27 cellular contexts compared by ENCODE assay signal in the genomic region with DNA sequence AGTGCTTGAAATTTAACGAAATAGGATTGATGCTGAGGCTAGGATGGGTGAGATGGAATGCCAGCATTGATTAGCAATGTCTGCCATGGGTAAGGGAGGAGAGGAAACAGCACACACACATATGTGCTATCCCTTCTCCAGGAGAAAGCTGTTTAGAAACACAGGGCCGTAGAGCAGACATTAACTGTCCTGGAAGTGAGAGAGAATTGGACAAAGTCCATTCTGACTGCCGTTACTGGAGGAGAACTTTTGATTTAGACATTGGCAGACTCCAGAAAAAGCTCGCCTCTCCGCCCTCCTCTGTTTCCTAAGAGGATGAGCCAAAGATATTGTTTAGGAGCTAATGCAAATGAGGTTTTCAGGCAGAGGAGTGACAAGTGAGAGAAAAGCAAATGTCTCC.
"Had no signal": no experiment of that assay in that cellular context is flagged by ENCODE, and none has a peak within 500 bp of the region (broad histone marks: within the 10 kb centered on the region; RNA-seq: fewer than 3 reads in every experiment).

No MANE protein-coding gene starts in this region.

- ATAC-seq: foreskin keratinocyte; gastroesophageal sphincter; heart left ventricle; lower lobe of right lung; natural killer cell treated with Interleukin-12 subunit alpha and Interleukin-12 subunit beta and Interleukin-15 and Interleukin-18, amount 100 ng/mL, for 72 hours; sciatic nerve; stimulated activated memory B cell treated with anti-CD40 and anti-IgM and Interleukin-4, amounts not matched to agents 10 μg/mL and 1 μg/mL and 100 μg/mL, for 72 hours; stimulated activated naive CD8-positive, alpha-beta T cell treated with anti-CD3 and anti-CD28 coated beads, Interleukin-15, Interleukin-2, amounts not matched to agents 100 U/mL and 50 U/mL, for 24 hours had no signal

- H3K36me3 ChIP-seq: esophagus muscularis mucosa, gastroesophageal sphincter, heart left ventricle, left ventricle myocardium inferior, lower lobe of right lung, neural progenitor cell, prostate gland, right atrium auricular region, tibial nerve, upper lobe of left lung had no signal

- H2AFZ ChIP-seq: hepatocyte, neural progenitor cell had no signal

- H3K4me1 ChIP-seq: foreskin keratinocyte, heart left ventricle, left ventricle myocardium inferior, lower lobe of right lung, neural progenitor cell, prostate gland, right atrium auricular region, testis, tibial nerve had no signal

- DNase-seq: cerebellar nuclear complex; effector CD8-positive, alpha-beta T cell; foreskin keratinocyte; heart left ventricle; kidney; left ventricle myocardium inferior; lower lobe of right lung; naive B cell; stimulated activated CD4-positive, alpha-beta T cell treated with anti-CD3 and anti-CD28 coated beads, Interleukin-2, amount 100 ng/mL, for 24 hours; stimulated activated CD4-positive, alpha-beta T cell treated with anti-CD3 and anti-CD28 coated beads, Interleukin-4, amount 100 ng/mL, for 4 hours; stimulated activated naive CD8-positive, alpha-beta T cell treated with anti-CD3 and anti-CD28 coated beads, Interleukin-15, Interleukin-2, amounts not matched to agents 100 U/mL and 50 U/mL, for 24 hours; substantia nigra; testis; upper lobe of left lung had no signal

- H3K27me3 ChIP-seq: dorsolateral prefrontal cortex, esophagus muscularis mucosa, foreskin keratinocyte, gastroesophageal sphincter, hepatocyte, neural progenitor cell, right atrium auricular region, testis, tibial nerve, upper lobe of left lung had no signal

- FAIRE-seq: endothelial cell of umbilical vein, kidney, urothelium cell line had no signal

- H3K9me3 ChIP-seq: gastroesophageal sphincter, left ventricle myocardium inferior, lower lobe of right lung, prostate gland, testis, upper lobe of left lung had no signal

- H3K4me3 ChIP-seq: dorsolateral prefrontal cortex, esophagus muscularis mucosa, gastroesophageal sphincter, heart left ventricle, hepatocyte, left ventricle myocardium inferior, lower lobe of right lung, neural progenitor cell, prostate gland, right atrium auricular region, testis, tibial nerve, upper lobe of left lung had no signal

- H3K27ac ChIP-seq: esophagus muscularis mucosa, foreskin keratinocyte, gastroesophageal sphincter, heart left ventricle, hepatocyte, left ventricle myocardium inferior, lower lobe of right lung, neural progenitor cell, prostate gland, right atrium auricular region, testis, tibial nerve, upper lobe of left lung had no signal

- H3K9ac ChIP-seq: neural progenitor cell had no signal

- H3K4me2 ChIP-seq: hepatocyte, neural progenitor cell had no signal

- H3K79me2 ChIP-seq: hepatocyte had no signal
